Comparison of ENCODE assay signal across 9 cellular contexts in genomic region chr5:176534640-176535039, GRCh38. TPM values are rescaled to one million over a fixed set of nuclear protein-coding genes. Genes with fewer than 3 reads are reported as not detected.
DNase-seq lines count a peak whose midpoint lies in the region; ATAC-seq and TF ChIP-seq lines count a peak whose summit lies in the region.
"Had no signal": no experiment of that assay in that cellular context is flagged by ENCODE, and none has a peak within 500 bp of the region (broad histone marks: within the 10 kb centered on the region; RNA-seq: fewer than 3 reads in every experiment).

No MANE protein-coding gene starts in this region.

- H3K4me1 Mint-ChIP-seq in CD4-positive, alpha-beta T cell (ENCODE audit: low read depth): peaks cover 63% of the 10 kb centered on the region
- peaks cover 34% of the 10 kb centered on the region for H3K4me1 Mint-ChIP-seq in neural progenitor cell

- H3K79me2 ChIP-seq in Karpas-422 (ENCODE audit: low read length): peaks cover 44% of the 10 kb centered on the region
- H3K79me2 ChIP-seq in neural progenitor cell (ENCODE audit: low read depth): peaks cover 62% of the 10 kb centered on the region

- H3K9ac ChIP-seq in Karpas-422 (ENCODE audit: low read length): peak overlapping the region; percentile 100
- H3K9ac ChIP-seq in duodenal mucosa (ENCODE audit: low read depth in 1 of 2, low read length in 2 of 2): peak overlapping the region; percentile 91 to 93
- H3K9ac ChIP-seq in neural progenitor cell: no peak overlapping the region

- H3K27ac Mint-ChIP-seq in CD4-positive, alpha-beta T cell: peak overlapping the region; percentile 100
- no peak overlapping the region for H3K27ac Mint-ChIP-seq in neural progenitor cell

- POLR2A ChIA-PET in CD4-positive, alpha-beta T cell (lab: Charles Lee): interaction anchor here (1.3 to 10.1 kb wide), 13 partner anchors 9 to 892 kb away, joined by 3 to 185 read pairs (median 7); partner anchors contain the start of genes CLTB, FAF2, GRK6 and HIGD2A

- H3K9me2 ChIP-seq in Karpas-422 (replicated peaks; ENCODE audit: insufficient read depth, low read length): no peaks in the 10 kb centered on the region

- no peaks in the 10 kb centered on the region for H3K9me3 Mint-ChIP-seq in CD4-positive, alpha-beta T cell
- no peaks in the 10 kb centered on the region for H3K9me3 Mint-ChIP-seq in neural progenitor cell

- H3F3A ChIP-seq in neural progenitor cell (ENCODE audit: low read depth): peaks cover 15% of the 10 kb centered on the region

- no peaks in the 10 kb centered on the region for H3K27me3 ChIP-seq in CD4-positive, alpha-beta T cell (ENCODE audit: control insufficient read depth, insufficient read depth, low read length)
- H3K27me3 ChIP-seq in Karpas-422 (ENCODE audit: low read length): no peaks in the 10 kb centered on the region
- H3K27me3 ChIP-seq in duodenal mucosa (ENCODE audit: control insufficient read depth in 1 of 2, insufficient read depth in 2 of 2, low read length in 2 of 2): no peaks in the 10 kb centered on the region
- no peaks in the 10 kb centered on the region for H3K27me3 ChIP-seq in neural progenitor cell

- no peak overlapping the region for H2AFZ ChIP-seq in Karpas-422 (ENCODE audit: low read length)
- no peak overlapping the region for H2AFZ ChIP-seq in neural progenitor cell (replicated peaks)

- H3K36me3 ChIP-seq in Karpas-422 (ENCODE audit: insufficient read depth, low read length) (peaks cover 23% of the 10 kb centered on the region), duodenal mucosa (ENCODE audit: control insufficient read depth in 1 of 2, insufficient read depth in 2 of 2, low read length in 2 of 2) (peaks cover 12 to 18% of the 10 kb centered on the region in 2 donors), neural progenitor cell (no peaks in the 10 kb centered on the region)

- H3K36me3 Mint-ChIP-seq in CD4-positive, alpha-beta T cell (ENCODE audit: low read depth): peaks cover 67% of the 10 kb centered on the region
- peaks cover 5% of the 10 kb centered on the region for H3K36me3 Mint-ChIP-seq in neural progenitor cell

- no peak for DNase-seq in CD4-positive, alpha-beta T cell
- peak; percentile 40 for DNase-seq in Karpas-422
- DNase-seq in neural progenitor cell (ENCODE audit: low spot score): no peak
- DNase-seq in A172 (ENCODE audit: low spot score): no peak
- no peak for DNase-seq in NCI-H2029 (lab: John Stamatoyannopoulos, UW)
- no peak for DNase-seq in NK-92 (lab: John Stamatoyannopoulos, UW; ENCODE audit: unreplicated experiment)
- DNase-seq: NCI-H526 treated with DMSO at 0.1 percent for 48 hours had no signal

- H3K4me3 ChIP-seq in Karpas-422 (ENCODE audit: low read length) (peak overlapping the region; percentile 93; the same call in 1 of the 2 replicates), duodenal mucosa (ENCODE audit: low read depth in 1 of 2, low read length in 2 of 2) (peak overlapping the region; percentile 95 to 97), neural progenitor cell (no peak overlapping the region)

- no peaks in the 10 kb centered on the region for H3K9me3 ChIP-seq in CD4-positive, alpha-beta T cell (ENCODE audit: control insufficient read depth, low read length)
- H3K9me3 ChIP-seq in Karpas-422 (ENCODE audit: low read length) (no peaks in the 10 kb centered on the region), duodenal mucosa (ENCODE audit: control insufficient read depth in 1 of 2, low read length in 2 of 2) (no peaks in the 10 kb centered on the region), neural progenitor cell (ENCODE audit: low read depth) (no peaks in the 10 kb centered on the region)

- H3K27me3 Mint-ChIP-seq in CD4-positive, alpha-beta T cell: no peaks in the 10 kb centered on the region
- H3K27me3 Mint-ChIP-seq in neural progenitor cell (ENCODE audit: insufficient read depth, low read depth): peaks cover 4% of the 10 kb centered on the region

- H4K20me1 ChIP-seq in Karpas-422 (ENCODE audit: insufficient read depth, low read depth, low read length): peaks cover 33% of the 10 kb centered on the region
- H4K20me1 ChIP-seq in neural progenitor cell (ENCODE audit: low read depth): peaks cover 57% of the 10 kb centered on the region

- H3K27ac ChIP-seq in CD4-positive, alpha-beta T cell (ENCODE audit: low read depth, low read length): peak overlapping the region; percentile 99
- peak overlapping the region; percentile 88; the same call in 1 of the 2 replicates for H3K27ac ChIP-seq in Karpas-422 (ENCODE audit: low read length)
- H3K27ac ChIP-seq in duodenal mucosa (ENCODE audit: low read depth, low read length): peak overlapping the region; percentile 95
- no peak overlapping the region for H3K27ac ChIP-seq in neural progenitor cell

- H3K4me2 ChIP-seq in Karpas-422 (ENCODE audit: low read depth, low read length, poor library complexity, severe bottlenecking) (peak overlapping the region; percentile 96), neural progenitor cell (peak overlapping the region; percentile 91)

- H3K4me1 ChIP-seq in Karpas-422 (ENCODE audit: low read length) (peaks cover 48% of the 10 kb centered on the region), duodenal mucosa (ENCODE audit: control insufficient read depth in 1 of 2, insufficient read depth in 2 of 2, low read length in 2 of 2) (peaks cover 43 to 55% of the 10 kb centered on the region in 2 donors), neural progenitor cell (peaks cover 15% of the 10 kb centered on the region)

- ATAC-seq in CD4-positive, alpha-beta T cell (ENCODE audit: poor library complexity): no peak
- ATAC-seq in HG02938 (IDR thresholded peaks at IDR 0.05; ENCODE audit: unreplicated experiment): no peak

- peak overlapping the region; percentile 99 for H3K4me3 Mint-ChIP-seq in CD4-positive, alpha-beta T cell
- H3K4me3 Mint-ChIP-seq in neural progenitor cell: peak overlapping the region; percentile 99

- TF ChIP-seq CTCF in CD4-positive, alpha-beta T cell (IDR thresholded peaks at IDR 0.05): no peak
- no peak for TF ChIP-seq CTCF in neural progenitor cell (IDR thresholded peaks at IDR 0.05)

- CTCF ChIA-PET in CD4-positive, alpha-beta T cell (lab: Charles Lee): interaction anchor here (1.3 to 7.1 kb wide), 4 partner anchors 8 to 118 kb away, joined by 4 to 42 read pairs (median 24); partner anchors contain the start of genes CLTB and FAF2

- intact Hi-C loops in CD4-positive, alpha-beta T cell (cut with DNase I, micrococcal nuclease): loop anchor here (2.0 to 10.0 kb wide), 7 partner anchors 38 to 1058 kb away; partner anchors contain the start of genes CLTB (in 1 of the 2), FAF2 (in 1 of the 2), HIGD2A (in 1 of the 2) and NOP16 (in 1 of the 2)

RNA-seq across cellular contexts. Expression of gene RNF44, which starts 2.6 kb away (rescaled TPM):
- total RNA-seq in CD4-positive, alpha-beta T cell: 100 to 1,000 TPM; 208 to 217 TPM
- 33.1 and 55.8 TPM in 2 replicates for total RNA-seq in Karpas-422 (2014; rRNA removed; shearing (Covaris generic); ENCODE audit: low replicate concordance)
- 11.7 and 38.7 TPM in 2 replicates for total RNA-seq in neural progenitor cell (ENCODE audit: low replicate concordance)
- total RNA-seq in A172 (2014; rRNA removed; shearing (Covaris generic)): 8.1 and 9.2 TPM in 2 replicates

RNA-seq across cellular contexts. Expression of gene CDHR2, which starts 14.5 kb away (rescaled TPM):
- total RNA-seq in CD4-positive, alpha-beta T cell: 1 to 10 TPM; 1.6 to 2.0 TPM
- 0.04 and 0.07 TPM in 2 replicates for total RNA-seq in Karpas-422 (2014; rRNA removed; shearing (Covaris generic); ENCODE audit: low replicate concordance)
- not detected in 2 replicates for total RNA-seq in neural progenitor cell (ENCODE audit: low replicate concordance)
- total RNA-seq in A172 (2014; rRNA removed; shearing (Covaris generic)): 0.12 TPM in 1 of 2 replicates, not detected in the other
